19 cellular contexts compared by ENCODE assay signal in genomic region chr2:239948100-239948881, GRCh38.
DNase-seq lines count a peak whose midpoint lies in the region; ATAC-seq and TF ChIP-seq lines count a peak whose summit lies in the region.
"Had no signal": no experiment of that assay in that cellular context is flagged by ENCODE, and none has a peak within 500 bp of the region (broad histone marks: within the 10 kb centered on the region; RNA-seq: fewer than 3 reads in every experiment).

No MANE protein-coding gene starts in this region.

- H3K36me3 Mint-ChIP-seq in neural crest cell (ENCODE audit: low read depth), result no peaks in the 10 kb centered on the region
- H3K36me3 Mint-ChIP-seq in type B pancreatic cell, result no peaks in the 10 kb centered on the region

- H3K9me3 Mint-ChIP-seq in neural crest cell, result no peaks in the 10 kb centered on the region
- H3K9me3 Mint-ChIP-seq in type B pancreatic cell, result no peaks in the 10 kb centered on the region
- H3K9me3 Mint-ChIP-seq: CD8-positive, alpha-beta memory T cell had no signal

- no peaks in the 10 kb centered on the region for H3K27me3 Mint-ChIP-seq in neural crest cell (ENCODE audit: low read depth)
- H3K27me3 Mint-ChIP-seq in type B pancreatic cell, result no peaks in the 10 kb centered on the region
- H3K27me3 Mint-ChIP-seq: activated CD4-positive, alpha-beta T cell treated with anti-CD3 and anti-CD28 coated beads for 36 hours; CD8-positive, alpha-beta memory T cell had no signal

- no peak overlapping the region for H3K4me3 Mint-ChIP-seq in neural crest cell
- H3K4me3 Mint-ChIP-seq in type B pancreatic cell, result no peak overlapping the region
- H3K4me3 Mint-ChIP-seq: activated CD4-positive, alpha-beta T cell treated with anti-CD3 and anti-CD28 coated beads for 36 hours; CD8-positive, alpha-beta memory T cell had no signal

- H3K27ac Mint-ChIP-seq in neural crest cell (ENCODE audit: unreplicated experiment) (peak overlapping the region; percentile 40), type B pancreatic cell (no peak overlapping the region)
- H3K27ac Mint-ChIP-seq: activated CD4-positive, alpha-beta T cell treated with anti-CD3 and anti-CD28 coated beads for 36 hours had no signal

- H3K4me1 Mint-ChIP-seq in neural crest cell, result peaks cover 13% of the 10 kb centered on the region
- peaks cover 3% of the 10 kb centered on the region for H3K4me1 Mint-ChIP-seq in type B pancreatic cell (ENCODE audit: unreplicated experiment)

- ATAC-seq in GM21381 (IDR thresholded peaks at IDR 0.05; ENCODE audit: unreplicated experiment), result no peak
- ATAC-seq in HG03108 (IDR thresholded peaks at IDR 0.05; ENCODE audit: unreplicated experiment), result no peak
- ATAC-seq: activated CD4-positive, alpha-beta T cell treated with anti-CD3 and anti-CD28 coated beads for 36 hours; PC-3 had no signal

- H3K27ac ChIP-seq in cingulate gyrus (ENCODE audit: low read depth, low read length), result peak overlapping the region; percentile 96
- H3K27ac ChIP-seq: prostate gland, SK-N-MC, thyroid gland had no signal

- TF ChIP-seq CTCF in neural crest cell (conservative IDR thresholded peaks at IDR 0.05) (no peak), type B pancreatic cell (conservative IDR thresholded peaks at IDR 0.05) (no peak)

- peak; percentile 38 for DNase-seq in activated effector memory CD4-positive, alpha-beta T cell treated with anti-CD3 and anti-CD28 coated beads, Interleukin-2, amount 50 U/mL, for 16 hours
- DNase-seq in activated effector memory CD4-positive, alpha-beta T cell treated with Interleukin-2 at 50 U/mL for 16 hours, result no peak
- DNase-seq in neural crest cell (ENCODE audit: low read depth, low spot score), result no peak
- peak; percentile 47 for DNase-seq in type B pancreatic cell (ENCODE audit: extremely low spot score, unreplicated experiment)
- DNase-seq in retina, result no peak
- DNase-seq: activated CD4-positive, alpha-beta T cell treated with anti-CD3 and anti-CD28 coated beads for 36 hours; activated naive CD4-positive, alpha-beta T cell; GOT3; NCI-H146; NCI-H774; PC-3; T1000; thyroid gland had no signal

Comparison
In these comparisons a context has a peak if more than half of its experiments do, and no peak if none do; other contexts are left out.
1. DNase-seq: peak in activated effector memory CD4-positive, alpha-beta T cell treated with anti-CD3 and anti-CD28 coated beads, Interleukin-2, amount 50 U/mL, for 16 hours (single experiment) and type B pancreatic cell (single experiment); none in activated effector memory CD4-positive, alpha-beta T cell treated with Interleukin-2 at 50 U/mL for 16 hours (single experiment), neural crest cell (single experiment) and retina (single experiment).